ENCODE assay signal across 8 cellular contexts in genomic region chr5:142821733-142822487, GRCh38. TPM values are rescaled to one million over a fixed set of nuclear protein-coding genes. Genes with fewer than 3 reads are reported as not detected.
A peak's percentile ranks its signal among the peaks of the same experiment; 100 is the strongest.
DNase-seq lines count a peak whose midpoint lies in the region; ATAC-seq and TF ChIP-seq lines count a peak whose summit lies in the region.

No MANE protein-coding gene starts in this region.

- peaks cover 0 to 6% (median 0%) of the 10 kb centered on the region in 4 donors for H3K9me3 ChIP-seq in esophagus muscularis mucosa

- H3K27me3 ChIP-seq in esophagus muscularis mucosa = no peaks in the 10 kb centered on the region

- H3K4me1 Mint-ChIP-seq in stimulated activated naive CD8-positive, alpha-beta T cell treated with anti-CD3 and anti-CD28 coated beads, Interleukin-15, amount 100 ng/mL, for 72 hours = peaks cover 84% of the 10 kb centered on the region

- no peak for TF ChIP-seq POLR2A in esophagus muscularis mucosa (IDR thresholded peaks at IDR 0.05; ENCODE audit: low read depth)

- no peaks in the 10 kb centered on the region for H3K36me3 ChIP-seq in esophagus muscularis mucosa

- no peaks in the 10 kb centered on the region for H3K27me3 Mint-ChIP-seq in stimulated activated naive CD8-positive, alpha-beta T cell treated with anti-CD3 and anti-CD28 coated beads, Interleukin-15, amount 100 ng/mL, for 72 hours

- TF ChIP-seq CTCF in esophagus muscularis mucosa (IDR thresholded peaks at IDR 0.05) = no peak

- H3K9me3 Mint-ChIP-seq in stimulated activated naive CD8-positive, alpha-beta T cell treated with anti-CD3 and anti-CD28 coated beads, Interleukin-15, amount 100 ng/mL, for 72 hours = no peaks in the 10 kb centered on the region

- intact Hi-C loops in esophagus muscularis mucosa (cut with DNase I) = no loop called here

- H3K4me3 Mint-ChIP-seq in stimulated activated naive CD8-positive, alpha-beta T cell treated with anti-CD3 and anti-CD28 coated beads, Interleukin-15, amount 100 ng/mL, for 72 hours = peak overlapping the region in 1 of 2 donors; percentile 25

- DNase-seq in EL = peak; percentile 89
- peak; percentile 91 for DNase-seq in HCEC 1CT
- peak; percentile 96 for DNase-seq in MV-4-11 (lab: John Stamatoyannopoulos, UW)
- DNase-seq in dedifferentiated amniotic fluid mesenchymal stem cell (ENCODE audit: extremely low spot score) = peak; percentile 48
- DNase-seq in stimulated activated naive CD8-positive, alpha-beta T cell treated with anti-CD3 and anti-CD28 coated beads, Interleukin-15, amount 100 ng/mL, for 72 hours = peak in 1 of 2 donors; percentile 24
- no peak for DNase-seq in NCI-H526 (lab: John Stamatoyannopoulos, UW)
- no peak for DNase-seq in esophagus muscularis mucosa (ENCODE audit: extremely low spot score)

- H3K4me3 ChIP-seq in esophagus muscularis mucosa = no peak overlapping the region

- no peak overlapping the region for H3K27ac ChIP-seq in esophagus muscularis mucosa (replicated peaks in 1 of 4)

- 63% methylated on average over 3 of the region's 3 CpGs for WGBS in esophagus muscularis mucosa

- peaks cover 59 to 78% (median 74%) of the 10 kb centered on the region in 4 donors for H3K4me1 ChIP-seq in esophagus muscularis mucosa

- TF ChIP-seq EP300 in esophagus muscularis mucosa (IDR thresholded peaks at IDR 0.05) = no peak

- peak overlapping the region in 1 of 2 donors; percentile 28 for H3K27ac Mint-ChIP-seq in stimulated activated naive CD8-positive, alpha-beta T cell treated with anti-CD3 and anti-CD28 coated beads, Interleukin-15, amount 100 ng/mL, for 72 hours

- ATAC-seq in stimulated activated naive CD8-positive, alpha-beta T cell treated with anti-CD3 and anti-CD28 coated beads, Interleukin-15, amount 100 ng/mL, for 72 hours = peak; percentile 90
- ATAC-seq in GM21515 (IDR thresholded peaks at IDR 0.05; ENCODE audit: unreplicated experiment) = no peak

RNA-seq across cellular contexts. Expression of gene ARHGAP26, which starts 51.7 kb away (rescaled TPM):
- 10 to 100 TPM; 22.3 to 40.7 (median 28.2) TPM for total RNA-seq in esophagus muscularis mucosa

Comparison
In these comparisons a context has a peak if more than half of its experiments do, and no peak if none do; other contexts are left out.
1. DNase-seq: peak in EL (single experiment), HCEC 1CT (single experiment), MV-4-11 (single experiment) and dedifferentiated amniotic fluid mesenchymal stem cell (single experiment); none in NCI-H526 (0 of 2) and esophagus muscularis mucosa (single experiment).